ENCODE assay signal across 8 cellular contexts in genomic region chr3:185363662-185364203, GRCh38. TPM values are rescaled to one million over a fixed set of nuclear protein-coding genes. Genes with fewer than 3 reads are reported as not detected.
DNase-seq lines count a peak whose midpoint lies in the region; ATAC-seq and TF ChIP-seq lines count a peak whose summit lies in the region.

No MANE protein-coding gene starts in this region.

- no peak overlapping the region for H3K4ac ChIP-seq in mesendoderm (ENCODE audit: low read depth, low read length)

- no peak overlapping the region for H3K27ac Mint-ChIP-seq in T-helper 2 cell treated with Interferon-gamma antibody and Interleukin-4, amounts not matched to agents 5 μg/mL and 100 μg/mL, for 36 hours
- H3K27ac Mint-ChIP-seq in central memory CD8-positive, alpha-beta T cell (ENCODE audit: low read depth), result peak overlapping the region; percentile 35

- H3K27me3 ChIP-seq in Karpas-422 (ENCODE audit: low read length), result 0 out of 2 replicates have a peak, but pooled peaks cover 3% of the 10 kb centered on the region
- peaks cover 4% of the 10 kb centered on the region for H3K27me3 ChIP-seq in mesendoderm (ENCODE audit: insufficient read depth, low read length, poor library complexity)
- no peaks in the 10 kb centered on the region for H3K27me3 ChIP-seq in uterus

- no peak overlapping the region for H3K56ac ChIP-seq in mesendoderm (ENCODE audit: low read length)

- H3K9me2 ChIP-seq in Karpas-422 (replicated peaks; ENCODE audit: insufficient read depth, low read length), result no peaks in the 10 kb centered on the region

- peaks cover 7% of the 10 kb centered on the region for H3K4me1 ChIP-seq in Karpas-422 (ENCODE audit: low read length)
- no peaks in the 10 kb centered on the region for H3K4me1 ChIP-seq in mesendoderm (ENCODE audit: control insufficient read depth, low read depth, low read length)
- H3K4me1 ChIP-seq in uterus, result no peaks in the 10 kb centered on the region

- H3K18ac ChIP-seq in mesendoderm (ENCODE audit: low read length), result no peak overlapping the region

- peak overlapping the region; percentile 64 for H3K4me2 ChIP-seq in Karpas-422 (ENCODE audit: low read depth, low read length, poor library complexity, severe bottlenecking)
- peak overlapping the region; percentile 42 for H3K4me2 ChIP-seq in mesendoderm (ENCODE audit: low read length)

- no peak for TF ChIP-seq CTCF in uterus (IDR thresholded peaks at IDR 0.05)

- TF ChIP-seq POLR2A in uterus (IDR thresholded peaks at IDR 0.05), result no peak

- no peaks in the 10 kb centered on the region for H3K9me3 ChIP-seq in Karpas-422 (ENCODE audit: low read length)
- H3K9me3 ChIP-seq in uterus, result no peaks in the 10 kb centered on the region

- H3K4me3 ChIP-seq in Karpas-422 (ENCODE audit: low read length) (no peak overlapping the region), mesendoderm (ENCODE audit: low read length) (no peak overlapping the region), uterus (peak overlapping the region; percentile 47 to 55)

- intact Hi-C loops in uterus (cut with DNase I; ENCODE audit: low total_unique reads), result no loop called here

- H3K4me3 Mint-ChIP-seq in T-helper 2 cell treated with Interferon-gamma antibody and Interleukin-4, amounts not matched to agents 5 μg/mL and 100 μg/mL, for 36 hours, result peak overlapping the region; percentile 89
- peak overlapping the region; percentile 65 for H3K4me3 Mint-ChIP-seq in central memory CD8-positive, alpha-beta T cell

- no peak overlapping the region for H2BK5ac ChIP-seq in mesendoderm (ENCODE audit: low read length)

- H2BK120ac ChIP-seq in mesendoderm (ENCODE audit: low read depth, low read length), result no peak overlapping the region

- H3K36me3 Mint-ChIP-seq in T-helper 2 cell treated with Interferon-gamma antibody and Interleukin-4, amounts not matched to agents 5 μg/mL and 100 μg/mL, for 36 hours (ENCODE audit: low read depth), result no peaks in the 10 kb centered on the region
- H3K36me3 Mint-ChIP-seq in central memory CD8-positive, alpha-beta T cell (ENCODE audit: insufficient read depth), result peaks cover 4% of the 10 kb centered on the region

- H3K36me3 ChIP-seq in Karpas-422 (ENCODE audit: insufficient read depth, low read length), result no peaks in the 10 kb centered on the region
- H3K36me3 ChIP-seq in mesendoderm (ENCODE audit: control insufficient read depth, insufficient read depth, low read length), result no peaks in the 10 kb centered on the region
- H3K36me3 ChIP-seq in uterus, result no peaks in the 10 kb centered on the region

- no peak overlapping the region for H2AK5ac ChIP-seq in mesendoderm (ENCODE audit: low read length)

- H3K27ac ChIP-seq in Karpas-422 (ENCODE audit: low read length), result no peak overlapping the region
- H3K27ac ChIP-seq in mesendoderm (ENCODE audit: low read depth, low read length), result no peak overlapping the region
- H3K27ac ChIP-seq in uterus, result peak overlapping the region; percentile 71 to 76

- H4K5ac ChIP-seq in mesendoderm (ENCODE audit: low read length), result no peak overlapping the region

- no peaks in the 10 kb centered on the region for H3K9me3 Mint-ChIP-seq in T-helper 2 cell treated with Interferon-gamma antibody and Interleukin-4, amounts not matched to agents 5 μg/mL and 100 μg/mL, for 36 hours
- no peaks in the 10 kb centered on the region for H3K9me3 Mint-ChIP-seq in central memory CD8-positive, alpha-beta T cell

- no peak overlapping the region for H4K8ac ChIP-seq in mesendoderm (ENCODE audit: low read depth, low read length)

- no peak overlapping the region for H3K9ac ChIP-seq in Karpas-422 (ENCODE audit: low read length)
- H3K9ac ChIP-seq in mesendoderm (ENCODE audit: low read length), result no peak overlapping the region

- no peaks in the 10 kb centered on the region for H4K20me1 ChIP-seq in Karpas-422 (ENCODE audit: insufficient read depth, low read depth, low read length)

- no peaks in the 10 kb centered on the region for H3K79me1 ChIP-seq in mesendoderm (ENCODE audit: low read length)

- peak overlapping the region; percentile 54; the same call in 1 of the 2 replicates for H2AFZ ChIP-seq in Karpas-422 (ENCODE audit: low read length)

- DNase-seq in T-helper 2 cell treated with Interferon-gamma antibody and Interleukin-4, amounts not matched to agents 5 μg/mL and 100 μg/mL, for 36 hours (ENCODE audit: low spot score), result no peak
- no peak for DNase-seq in T-helper 2 cell
- no peak for DNase-seq in Karpas-422
- no peak for DNase-seq in central memory CD8-positive, alpha-beta T cell (ENCODE audit: low spot score in 2 of 2)
- peak; percentile 11 for DNase-seq in mesendoderm
- no peak for DNase-seq in uterus
- DNase-seq in SHP77 (lab: John Stamatoyannopoulos, UW), result no peak
- DNase-seq in DMS 273 treated with DMSO at 0.1 percent for 48 hours (lab: John Stamatoyannopoulos, UW), result no peak

- peak; percentile 35 for ATAC-seq in central memory CD8-positive, alpha-beta T cell (replicated peaks; ENCODE audit: extremely low read depth, poor library complexity, severe bottlenecking)

- peaks cover 15% of the 10 kb centered on the region for H3K4me1 Mint-ChIP-seq in T-helper 2 cell treated with Interferon-gamma antibody and Interleukin-4, amounts not matched to agents 5 μg/mL and 100 μg/mL, for 36 hours (ENCODE audit: low read depth)
- H3K4me1 Mint-ChIP-seq in central memory CD8-positive, alpha-beta T cell, result peaks cover 15% of the 10 kb centered on the region

- peaks cover 56% of the 10 kb centered on the region for H3K27me3 Mint-ChIP-seq in T-helper 2 cell treated with Interferon-gamma antibody and Interleukin-4, amounts not matched to agents 5 μg/mL and 100 μg/mL, for 36 hours (ENCODE audit: low read depth)
- H3K27me3 Mint-ChIP-seq in central memory CD8-positive, alpha-beta T cell, result peaks cover 69% of the 10 kb centered on the region

- H2BK15ac ChIP-seq in mesendoderm (replicated peaks; ENCODE audit: low read depth), result no peak overlapping the region

- H3K23ac ChIP-seq in mesendoderm (ENCODE audit: low read length), result no peak overlapping the region

- H3K79me2 ChIP-seq in Karpas-422 (ENCODE audit: low read length), result no peaks in the 10 kb centered on the region
- no peaks in the 10 kb centered on the region for H3K79me2 ChIP-seq in mesendoderm (ENCODE audit: control insufficient read depth, insufficient read depth, low read length)

- WGBS in mesendoderm (ENCODE audit: extremely low coverage, insufficient coverage, low lambda C conversion rate), result no CpG with 5 or more reads among the region's 8 CpGs

RNA-seq across cellular contexts. Expression of gene MAP3K13, which starts 0.8 kb away (rescaled TPM):
- total RNA-seq in Karpas-422 (2014; rRNA removed; shearing (Covaris generic); ENCODE audit: low replicate concordance), result 0.07 and 0.19 TPM in 2 replicates
- 33.8 TPM for polyA plus RNA-seq in mesendoderm (2013, experiment 1 of 2)
- polyA plus RNA-seq in mesendoderm (2013, experiment 2 of 2), result 32.8 TPM
- total RNA-seq in uterus, result 10 to 100 TPM in 3 of 4 donors, 1 to 10 TPM in 1; 8.8 to 47.8 (median 17.2) TPM

Comparison
In these comparisons a context has a peak if more than half of its experiments do, and no peak if none do; other contexts are left out.
1. H3K27ac ChIP-seq: peak in uterus (2 of 2); none in Karpas-422 (single experiment) and mesendoderm (single experiment).
2. H3K4me3 ChIP-seq: peak in uterus (2 of 2); none in Karpas-422 (single experiment) and mesendoderm (single experiment).